In genomic region chr6:7438011-7438410, GRCh38 we compare ENCODE assay signal across 17 cellular contexts. TPM values are rescaled to one million over a fixed set of nuclear protein-coding genes. Genes with fewer than 3 reads are reported as not detected.
DNase-seq lines count a peak whose midpoint lies in the region; ATAC-seq and TF ChIP-seq lines count a peak whose summit lies in the region.
"Had no signal": no experiment of that assay in that cellular context is flagged by ENCODE, and none has a peak within 500 bp of the region (broad histone marks: within the 10 kb centered on the region; RNA-seq: fewer than 3 reads in every experiment).

No MANE protein-coding gene starts in this region.

- peak; percentile 20 for DNase-seq in NOMO-1 treated with dmso at 0.1 percent for 144 hours (lab: John Stamatoyannopoulos, UW; ENCODE audit: unreplicated experiment)
- no peak for DNase-seq in NOMO-1 treated with DMSO at 0.1 percent for 48 hours (lab: John Stamatoyannopoulos, UW; ENCODE audit: unreplicated experiment)
- DNase-seq in GM23248: peak; percentile 32
- DNase-seq in osteoblast (ENCODE audit: insufficient read length, low spot score, missing footprints): peak; percentile 6
- no peak for DNase-seq in mesenteric fat pad (ENCODE audit: low spot score)
- DNase-seq: Calu3; CD8-positive, alpha-beta T cell; DMS79 treated with DMSO at 0.1 percent for 48 hours; GF-D8; HCEC 1CT; KG1 had no signal

- H3K79me2 ChIP-seq in GM23248 (ENCODE audit: insufficient read depth) (no peaks in the 10 kb centered on the region), osteoblast (ENCODE audit: insufficient read depth, low read length) (no peaks in the 10 kb centered on the region)

- no peak overlapping the region for H2AFZ ChIP-seq in GM23248
- no peak overlapping the region for H2AFZ ChIP-seq in osteoblast (ENCODE audit: low read length)
- H2AFZ ChIP-seq: GM23338 had no signal

- ATAC-seq in GM19455 (IDR thresholded peaks at IDR 0.05; ENCODE audit: unreplicated experiment) (no peak), GM18498 (IDR thresholded peaks at IDR 0.05; ENCODE audit: unreplicated experiment) (no peak)
- ATAC-seq: A549; CD8-positive, alpha-beta T cell; GM23338 had no signal

- H3F3A ChIP-seq in GM23248 (ENCODE audit: insufficient read depth): no peaks in the 10 kb centered on the region

- H3K27ac ChIP-seq in GM23248: no peak overlapping the region
- H3K27ac ChIP-seq in osteoblast (ENCODE audit: low read depth, low read length): no peak overlapping the region
- H3K27ac ChIP-seq: 22Rv1, A549, C4-2B had no signal

- H3K9me2 ChIP-seq in GM23248 (ENCODE audit: insufficient read depth): no peaks in the 10 kb centered on the region

- in situ Hi-C loops in GM23248 (cut with MboI): no loop called here

- H3K4me2 ChIP-seq in GM23248 (ENCODE audit: unreplicated experiment) (no peak overlapping the region), osteoblast (ENCODE audit: insufficient read depth, low read length) (no peak overlapping the region)
- H3K4me2 ChIP-seq: A549, GM23338 had no signal

- H3K9me3 ChIP-seq in GM23248 (ENCODE audit: low read depth) (no peaks in the 10 kb centered on the region), osteoblast (ENCODE audit: low read depth, low read length) (no peaks in the 10 kb centered on the region)
- H3K9me3 ChIP-seq: A549 had no signal

- H3K4me1 ChIP-seq in GM23248 (ENCODE audit: insufficient read depth): peaks cover 5% of the 10 kb centered on the region
- H3K4me1 ChIP-seq in osteoblast (ENCODE audit: insufficient read depth, low read length): peaks cover 6% of the 10 kb centered on the region
- H3K4me1 ChIP-seq: A549 had no signal

- no peaks in the 10 kb centered on the region for H3K27me3 ChIP-seq in GM23248 (replicated peaks; ENCODE audit: insufficient read depth)
- no peaks in the 10 kb centered on the region for H3K27me3 ChIP-seq in osteoblast (ENCODE audit: insufficient read depth, low read length)

- H4K20me1 ChIP-seq in GM23248 (ENCODE audit: insufficient read depth) (no peaks in the 10 kb centered on the region), osteoblast (ENCODE audit: insufficient read depth, low read length) (no peaks in the 10 kb centered on the region)

- H3K9ac ChIP-seq in GM23248: no peak overlapping the region

- H3K36me3 ChIP-seq in GM23248 (ENCODE audit: low read depth): no peaks in the 10 kb centered on the region
- no peaks in the 10 kb centered on the region for H3K36me3 ChIP-seq in osteoblast (ENCODE audit: insufficient read depth, low read length)

- no peak for TF ChIP-seq CTCF in osteoblast (IDR thresholded peaks at IDR 0.05; ENCODE audit: extremely low read depth, low read depth, low read length)

- WGBS in GM23248 (ENCODE audit: low coverage in 1 of 2, low lambda C conversion rate in 2 of 2, missing lambda C conversion rate in 2 of 2), 2 experiments: 96 to 97% methylated on average over 3 of the region's 3 CpGs

- H3K4me3 ChIP-seq in GM23248 (no peak overlapping the region), osteoblast (ENCODE audit: insufficient read depth, low read length) (no peak overlapping the region)
- H3K4me3 ChIP-seq: A549, GM23338 had no signal

RNA-seq across cellular contexts. Expression of gene RIOK1, which starts 48.4 kb away (rescaled TPM):
- total RNA-seq in GM23248 (2014; rRNA removed; shearing (Covaris generic)): 13.2 and 22.5 TPM in 2 replicates
- polyA plus RNA-seq in GM23248 (2016; fragmentation: Nextera tagmentation; extraction: Ambion mirVana): 22.4 and 26.4 TPM in 2 replicates
- total RNA-seq in osteoblast (13.8 and 14.1 TPM in 2 replicates), mesenteric fat pad (29.5 TPM)

RNA-seq across cellular contexts. Expression of gene CAGE1, which starts 48.5 kb away (rescaled TPM):
- not detected in 2 replicates for total RNA-seq in GM23248 (2014; rRNA removed; shearing (Covaris generic))
- not detected in 2 replicates for polyA plus RNA-seq in GM23248 (2016; fragmentation: Nextera tagmentation; extraction: Ambion mirVana)
- under 0.01 TPM in 2 replicates for total RNA-seq in osteoblast
- total RNA-seq in mesenteric fat pad: not detected
- total RNA-seq: Calu3 had no signal
- polyA plus RNA-seq: GM23338 had no signal

Comparison
In these comparisons a context has a peak if more than half of its experiments do, and no peak if none do; other contexts are left out.
1. DNase-seq: peak in NOMO-1 treated with dmso at 0.1 percent for 144 hours (single experiment), GM23248 (single experiment) and osteoblast (single experiment); none in NOMO-1 treated with DMSO at 0.1 percent for 48 hours (single experiment) and mesenteric fat pad (single experiment).